In the genomic region with DNA sequence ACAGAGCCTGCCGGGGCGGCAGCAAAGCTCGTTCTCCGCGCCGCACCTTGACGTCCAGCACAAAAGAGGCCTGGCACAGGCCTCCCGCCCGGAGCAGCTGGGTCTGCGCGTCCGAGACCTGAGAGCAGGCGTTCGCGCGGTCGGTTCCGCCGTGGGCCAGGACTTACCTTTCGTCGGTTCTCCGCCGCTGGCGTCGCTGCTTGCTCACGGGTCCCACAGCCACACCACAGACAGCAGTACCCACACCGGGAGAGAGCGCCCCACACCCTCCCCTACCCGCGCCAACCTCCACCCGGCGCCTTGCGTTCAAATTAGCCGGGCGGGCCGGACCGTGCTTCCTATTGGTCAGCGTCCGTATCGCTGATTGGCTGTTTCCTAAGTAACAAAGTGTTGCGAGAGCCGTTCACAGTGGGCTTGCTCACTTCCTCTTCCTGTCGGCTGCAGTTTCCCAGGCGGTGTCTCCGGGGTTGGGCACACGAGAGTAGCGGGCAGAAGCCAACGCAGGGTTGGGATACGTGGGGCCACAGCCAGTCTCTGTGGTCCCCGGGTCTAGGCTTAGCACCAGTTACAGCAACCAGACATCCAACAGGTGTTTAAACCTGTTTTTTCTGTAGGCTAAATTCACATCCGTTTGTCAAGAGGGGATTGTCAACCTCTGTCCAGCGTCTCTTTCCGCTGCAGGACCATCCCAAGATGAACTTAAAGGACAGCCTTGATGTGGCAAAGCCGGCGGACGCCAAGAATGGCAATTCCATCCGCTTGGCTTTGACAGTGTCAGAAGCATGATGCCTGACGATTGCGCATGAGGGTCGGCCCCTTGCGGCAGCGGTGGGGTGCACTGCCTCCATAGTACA, we compare ENCODE assay signal across 8 cellular contexts. TPM values are rescaled to one million over a fixed set of nuclear protein-coding genes. Genes with fewer than 3 reads are reported as not detected.
A peak's percentile ranks its signal among the peaks of the same experiment; 100 is the strongest.
DNase-seq lines count a peak whose midpoint lies in the region; ATAC-seq and TF ChIP-seq lines count a peak whose summit lies in the region.

A gene (minus strand): TSS at position 313 of the 854 bp plus-strand sequence. CDS start 11,429 bp downstream, outside the sequence.

- H3K36me3 ChIP-seq in psoas muscle (ENCODE audit: insufficient read depth in 1 of 2, low read depth in 1 of 2) (no peaks in the 10 kb centered on the region), uterus (no peaks in the 10 kb centered on the region)

- peaks cover 13% of the 10 kb centered on the region for H3K4me1 Mint-ChIP-seq in T-helper 17 cell

- H3K36me3 Mint-ChIP-seq in T-helper 17 cell (ENCODE audit: low read depth), result no peaks in the 10 kb centered on the region

- no peaks in the 10 kb centered on the region for H3K9me3 ChIP-seq in T-helper 17 cell (ENCODE audit: control insufficient read depth, low read length, poor library complexity, severe bottlenecking)
- no peaks in the 10 kb centered on the region for H3K9me3 ChIP-seq in psoas muscle
- no peaks in the 10 kb centered on the region for H3K9me3 ChIP-seq in uterus

- WGBS in psoas muscle, 3 donors, result 1 to 2% (median 1%) methylated on average over 56 to 62 of the region's 62 CpGs

- TF ChIP-seq CTCF in psoas muscle (IDR thresholded peaks at IDR 0.05) (no peak), uterus (IDR thresholded peaks at IDR 0.05) (peak in 1 of 4 experiments; percentile 1)

- H3K4me1 ChIP-seq in psoas muscle (peaks cover 4% of the 10 kb centered on the region), uterus (peaks cover 0 to 5% of the 10 kb centered on the region in 2 donors)

- ATAC-seq in HG02884 (IDR thresholded peaks at IDR 0.05; ENCODE audit: unreplicated experiment) (peak; percentile 92), T-helper 17 cell (peak; percentile 99), left ventricle myocardium superior (peak; percentile 99), psoas muscle (peak; percentile 99 to 100 (median 100))

- peak within 1 kb of the TSS; percentile 77 for H3K27ac Mint-ChIP-seq in T-helper 17 cell

- H3K27me3 ChIP-seq in psoas muscle (ENCODE audit: insufficient read depth in 3 of 3, low read length in 2 of 3) (peaks cover 0 to 9% (median 0%) of the 10 kb centered on the region in 3 donors), uterus (no peaks in the 10 kb centered on the region)

- H3K4me3 Mint-ChIP-seq in T-helper 17 cell, result peak within 1 kb of the TSS; percentile 93

- TF ChIP-seq POLR2A in GM15510 (IDR thresholded peaks at IDR 0.05; ENCODE audit: borderline replicate concordance, extremely low read depth, insufficient read length) (peak; percentile 94), uterus (IDR thresholded peaks at IDR 0.05) (peak; percentile 56 to 60)

- H3K27ac ChIP-seq in psoas muscle (peak within 1 kb of the TSS; percentile 57), uterus (peak within 1 kb of the TSS; percentile 14 to 66)

- H3K4me3 ChIP-seq in psoas muscle (peak within 1 kb of the TSS; percentile 74), uterus (peak within 1 kb of the TSS; percentile 50 to 55)

- peak; percentile 79 to 90 for DNase-seq in NCI-H187 (lab: John Stamatoyannopoulos, UW)
- DNase-seq in T-helper 17 cell, result peak; percentile 73 to 83 (median 79)
- peak; percentile 19 to 94 (median 74) for DNase-seq in amygdala (lab: John Stamatoyannopoulos, UW)
- DNase-seq in left ventricle myocardium superior, result peak; percentile 89
- peak; percentile 84 to 91 for DNase-seq in psoas muscle
- peak; percentile 81 to 85 for DNase-seq in uterus

- intact Hi-C loops in left ventricle myocardium superior (cut with micrococcal nuclease) (no loop called here), psoas muscle (cut with DNase I) (no loop called here), uterus (cut with DNase I; ENCODE audit: low total_unique reads) (no loop called here)

- H3K27me3 Mint-ChIP-seq in T-helper 17 cell, result peaks cover 6% of the 10 kb centered on the region

RNA-seq across cellular contexts. Expression of the gene that starts here (rescaled TPM):
- under 1 TPM in 1 of 2 donors, not detected in 1; 0.08 TPM for total RNA-seq in T-helper 17 cell
- total RNA-seq in left ventricle myocardium superior, result 3.2 TPM
- total RNA-seq in psoas muscle, result under 1 TPM in 3 of 4 donors, not detected in 1; 0.07 to 0.17 (median 0.11) TPM
- under 1 TPM in 2 of 3 donors, not detected in 1; 0.01 to 0.03 TPM for polyA plus RNA-seq in psoas muscle
- total RNA-seq in uterus, result 1 to 10 TPM in 1 of 4 donors, not detected in 3; 4.4 TPM

Comparison
In these comparisons a context has a peak if more than half of its experiments do, and no peak if none do; other contexts are left out.
1. Peak in every context shown above with its lines: DNase-seq, ATAC-seq, H3K4me3 ChIP-seq and H3K27ac ChIP-seq.
2. Peak in DNase-seq and ATAC-seq in T-helper 17 cell; RNA of the gene not detected or under 1 TPM.
3. Peak in DNase-seq, ATAC-seq, H3K4me3 ChIP-seq and H3K27ac ChIP-seq in psoas muscle; RNA of the gene not detected or under 1 TPM.